In the genomic region with DNA sequence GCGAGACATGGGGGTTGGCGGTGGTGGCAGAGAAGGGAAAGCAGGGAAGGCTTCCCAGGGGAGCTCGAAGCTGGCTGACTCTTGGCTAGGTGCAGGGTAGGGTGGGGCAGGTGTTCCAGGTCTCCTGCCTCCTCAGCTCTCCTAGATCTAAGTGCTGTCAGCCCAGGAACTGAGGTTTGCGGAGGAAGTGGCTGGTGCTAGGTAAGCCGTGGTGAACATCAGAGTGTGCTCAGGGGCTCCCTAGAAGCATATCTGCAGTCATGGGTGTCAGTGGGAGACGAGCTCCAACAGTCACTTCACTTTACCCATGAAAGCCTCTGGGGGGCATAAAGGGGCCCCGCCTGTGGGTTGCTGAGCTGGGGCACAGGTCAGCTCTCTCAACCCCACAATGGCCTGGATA, we compare ENCODE assay signal across 14 cellular contexts.
"Had no signal": no experiment of that assay in that cellular context is flagged by ENCODE, and none has a peak within 500 bp of the region (broad histone marks: within the 10 kb centered on the region; RNA-seq: fewer than 3 reads in every experiment).

No MANE protein-coding gene starts in this region.

- H3K9me3 Mint-ChIP-seq: activated B cell treated with CpG ODN at 0.5 μM for 24 hours; activated naive CD8-positive, alpha-beta T cell treated with anti-CD3 and anti-CD28 coated beads, Interleukin-2, amount 50 U/mL, for 24 hours; immature natural killer cell; naive thymus-derived CD8-positive, alpha-beta T cell had no signal

- H3K4me3 Mint-ChIP-seq: activated B cell treated with CpG ODN at 0.5 μM for 24 hours; activated CD4-positive, alpha-beta T cell treated with anti-CD3 and anti-CD28 coated beads for 36 hours; activated naive CD8-positive, alpha-beta T cell treated with anti-CD3 and anti-CD28 coated beads, Interleukin-2, amount 50 U/mL, for 24 hours; immature natural killer cell; naive thymus-derived CD8-positive, alpha-beta T cell; stimulated activated memory B cell treated with anti-CD40 and anti-IgM and Interleukin-4, amounts not matched to agents 10 μg/mL and 1 μg/mL and 100 μg/mL, for 72 hours had no signal

- ATAC-seq: activated CD4-positive, alpha-beta T cell treated with anti-CD3 and anti-CD28 coated beads for 36 hours; activated naive CD8-positive, alpha-beta T cell treated with anti-CD3 and anti-CD28 coated beads, Interleukin-2, amount 50 U/mL, for 24 hours; left lung; naive thymus-derived CD8-positive, alpha-beta T cell; stimulated activated memory B cell treated with anti-CD40 and anti-IgM and Interleukin-4, amounts not matched to agents 10 μg/mL and 1 μg/mL and 100 μg/mL, for 72 hours had no signal

- DNase-seq: activated B cell treated with CpG ODN at 0.5 μM for 24 hours; activated CD4-positive, alpha-beta T cell treated with anti-CD3 and anti-CD28 coated beads for 36 hours; activated CD4-positive, alpha-beta T cell treated with anti-CD3 and anti-CD28 coated beads, Interleukin-2, amount 50 U/mL, for 4 hours; activated gamma-delta T cell; activated naive CD4-positive, alpha-beta T cell treated with anti-CD3 and anti-CD28 coated beads, Interleukin-2, amount 50 U/mL, for 16 hours; activated naive CD8-positive, alpha-beta T cell treated with anti-CD3 and anti-CD28 coated beads, Interleukin-2, amount 50 U/mL, for 24 hours; activated T-cell treated with anti-CD3 and anti-CD28 coated beads, Interleukin-2, amount 50 U/mL, for 48 hours; glutamatergic neuron; immature natural killer cell; left lung; naive thymus-derived CD8-positive, alpha-beta T cell; ovary; T-helper 9 cell had no signal

- H3K27ac Mint-ChIP-seq: activated B cell treated with CpG ODN at 0.5 μM for 24 hours; activated CD4-positive, alpha-beta T cell treated with anti-CD3 and anti-CD28 coated beads for 36 hours; activated naive CD8-positive, alpha-beta T cell treated with anti-CD3 and anti-CD28 coated beads, Interleukin-2, amount 50 U/mL, for 24 hours; immature natural killer cell; stimulated activated memory B cell treated with anti-CD40 and anti-IgM and Interleukin-4, amounts not matched to agents 10 μg/mL and 1 μg/mL and 100 μg/mL, for 72 hours had no signal

- H3K36me3 Mint-ChIP-seq: immature natural killer cell; naive thymus-derived CD8-positive, alpha-beta T cell; stimulated activated memory B cell treated with anti-CD40 and anti-IgM and Interleukin-4, amounts not matched to agents 10 μg/mL and 1 μg/mL and 100 μg/mL, for 72 hours had no signal
